9 cellular contexts compared by ENCODE assay signal in genomic region chr14:19917243-19917642, GRCh38. TPM values are rescaled to one million over a fixed set of nuclear protein-coding genes. Genes with fewer than 3 reads are reported as not detected.
"Had no signal": no experiment of that assay in that cellular context is flagged by ENCODE, and none has a peak within 500 bp of the region (broad histone marks: within the 10 kb centered on the region; RNA-seq: fewer than 3 reads in every experiment).

No MANE protein-coding gene starts in this region.

- H3K36me3 Mint-ChIP-seq: IgD-negative memory B cell had no signal

- H3K27me3 Mint-ChIP-seq: IgD-negative memory B cell had no signal

- H3K27ac Mint-ChIP-seq: GM23338, H9, IgD-negative memory B cell had no signal

- DNase-seq: H9, HCEC 1CT, KBM-7 had no signal

- FAIRE-seq: H1, H54, HepG2 had no signal

- H3K4me1 Mint-ChIP-seq: GM23338, H9, IgD-negative memory B cell had no signal

- ATAC-seq: GM23338, HepG2 had no signal

- H3K4me3 Mint-ChIP-seq: GM23338, H9, IgD-negative memory B cell had no signal

- H3K4me3 ChIP-seq: GM23338 had no signal

RNA-seq across cellular contexts. Expression of gene OR4K5, which starts 3.2 kb away (rescaled TPM):
- total RNA-seq: GM23338, H1, H9, HepG2, HT1080 had no signal
- polyA plus RNA-seq: GM23338, H1, HepG2, IgD-negative memory B cell had no signal

RNA-seq across cellular contexts. Expression of gene OR4K1, which starts 13.5 kb away (rescaled TPM):
- total RNA-seq: GM23338, H1, H9, HepG2, HT1080 had no signal
- polyA plus RNA-seq: GM23338, H1, HepG2, IgD-negative memory B cell had no signal

RNA-seq across cellular contexts. Expression of gene OR4K2, which starts 42.3 kb away (rescaled TPM):
- total RNA-seq: GM23338, H1, H9, HepG2, HT1080 had no signal
- polyA plus RNA-seq: GM23338, H1, HepG2, IgD-negative memory B cell had no signal

RNA-seq across cellular contexts. Expression of gene OR4K15, which starts 58.1 kb away (rescaled TPM):
- total RNA-seq: GM23338, H1, H9, HepG2, HT1080 had no signal
- polyA plus RNA-seq: GM23338, H1, HepG2, IgD-negative memory B cell had no signal
